ENCODE assay signal across 8 cellular contexts in the genomic region with DNA sequence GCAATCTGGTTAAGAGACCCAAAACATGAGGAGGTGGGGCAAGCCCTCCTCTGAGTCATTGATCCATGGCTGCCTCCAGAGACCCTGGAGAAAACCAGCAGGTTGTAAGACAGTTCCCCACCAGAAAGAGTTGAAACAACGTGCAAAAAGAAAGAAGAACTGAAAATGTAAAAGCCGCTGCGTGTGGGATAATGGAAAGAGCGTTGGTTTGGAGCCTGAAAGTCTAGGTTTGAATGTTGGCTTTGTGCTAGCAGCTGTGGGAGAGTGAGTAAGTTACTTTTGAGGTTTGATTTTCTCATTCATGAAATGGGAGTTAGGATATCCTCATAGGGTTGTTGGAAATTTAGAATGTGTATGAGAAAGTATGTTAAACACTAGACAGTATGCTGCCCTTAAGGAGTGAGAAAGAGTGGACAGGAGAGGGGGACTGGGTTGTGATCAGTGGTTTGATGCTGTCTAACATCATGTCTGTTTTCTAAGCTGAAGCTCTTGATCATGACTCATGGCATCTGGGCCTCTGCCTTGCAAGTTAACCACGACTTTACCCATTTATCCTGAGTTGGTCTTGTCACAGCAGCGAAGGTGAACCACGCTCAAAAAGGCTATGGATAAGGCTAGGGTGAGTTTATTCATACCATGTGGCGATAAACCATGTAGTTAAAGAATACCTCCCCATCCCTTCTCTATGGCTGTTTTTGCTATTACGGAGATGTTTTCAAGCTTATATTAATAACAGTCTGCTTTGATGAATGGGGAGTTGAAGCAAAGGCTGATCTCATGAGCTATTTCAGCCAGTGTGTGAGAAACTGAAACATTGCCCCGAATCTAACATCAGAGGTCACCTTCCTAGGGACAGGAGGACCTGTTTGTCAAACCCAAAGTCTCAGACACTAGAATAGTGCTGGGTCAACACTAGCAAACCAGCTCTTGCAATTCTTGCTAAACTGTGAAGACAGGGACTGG. TPM values are rescaled to one million over a fixed set of nuclear protein-coding genes. Genes with fewer than 3 reads are reported as not detected.
A peak's percentile ranks its signal among the peaks of the same experiment; 100 is the strongest.
DNase-seq lines count a peak whose midpoint lies in the region; ATAC-seq lines count a peak whose summit lies in the region.
"Had no signal": no experiment of that assay in that cellular context is flagged by ENCODE, and none has a peak within 500 bp of the region (broad histone marks: within the 10 kb centered on the region; RNA-seq: fewer than 3 reads in every experiment).

No MANE protein-coding gene starts in this region.

- H3K27me3 ChIP-seq in CD4-positive, alpha-beta memory T cell (ENCODE audit: insufficient read depth, low read length) = no peaks in the 10 kb centered on the region

- H3K27ac ChIP-seq in mesodermal cell (ENCODE audit: low read depth, low read length, severe bottlenecking) = peak overlapping the region; percentile 50
- no peak overlapping the region for H3K27ac ChIP-seq in CD4-positive, alpha-beta memory T cell (ENCODE audit: low read depth, low read length)

- no peaks in the 10 kb centered on the region for H3K9me3 Mint-ChIP-seq in CD4-positive, alpha-beta memory T cell

- no peak overlapping the region for H3K4me3 Mint-ChIP-seq in CD4-positive, alpha-beta memory T cell

- no peak overlapping the region for H3K4me3 ChIP-seq in mesodermal cell (ENCODE audit: extremely low read depth, insufficient read depth, low read length, poor library complexity, severe bottlenecking)
- H3K4me3 ChIP-seq in CD4-positive, alpha-beta memory T cell (ENCODE audit: low read length in 2 of 2) = no peak overlapping the region

- H3K4me1 Mint-ChIP-seq in CD4-positive, alpha-beta memory T cell = no peaks in the 10 kb centered on the region

- intact Hi-C loops in left colon (cut with DNase I, micrococcal nuclease) = no loop called here
- intact Hi-C loops in CD4-positive, alpha-beta memory T cell (cut with micrococcal nuclease) = no loop called here

- H3K36me3 Mint-ChIP-seq in CD4-positive, alpha-beta memory T cell = no peaks in the 10 kb centered on the region

- H3K4me1 ChIP-seq in mesodermal cell (ENCODE audit: control insufficient read depth, insufficient read depth, low read length, poor library complexity, severe bottlenecking) = peaks cover 16% of the 10 kb centered on the region
- H3K4me1 ChIP-seq in CD4-positive, alpha-beta memory T cell (ENCODE audit: insufficient read depth, low read length) = no peaks in the 10 kb centered on the region

- H3K36me3 ChIP-seq in mesodermal cell (ENCODE audit: control insufficient read depth, insufficient read depth, low read length) = no peaks in the 10 kb centered on the region
- H3K36me3 ChIP-seq in CD4-positive, alpha-beta memory T cell (ENCODE audit: insufficient read depth, low read length) = no peaks in the 10 kb centered on the region

- CTCF ChIA-PET in CD4-positive, alpha-beta memory T cell (lab: Charles Lee; ENCODE audit: partially characterized antibody) = no interaction called here

- no peaks in the 10 kb centered on the region for H3K9me3 ChIP-seq in mesodermal cell (ENCODE audit: control insufficient read depth, low read length)
- H3K9me3 ChIP-seq in CD4-positive, alpha-beta memory T cell (ENCODE audit: control insufficient read depth in 1 of 2, low read length in 2 of 2) = no peaks in the 10 kb centered on the region

- WGBS in mesodermal cell (ENCODE audit: insufficient coverage in 2 of 2), 2 experiments = 88 to 91% methylated on average over 6 to 9 of the region's 10 CpGs

- peak; percentile 73 for ATAC-seq in GM18867 (IDR thresholded peaks at IDR 0.05; ENCODE audit: unreplicated experiment)
- ATAC-seq in left colon = no peak

- DNase-seq in HCEC 1CT (peak; percentile 44), MV-4-11 (lab: John Stamatoyannopoulos, UW) (peak; percentile 97), left colon (no peak), DMS 273 (lab: John Stamatoyannopoulos, UW; ENCODE audit: unreplicated experiment) (no peak)
- no peak for DNase-seq in CD4-positive, alpha-beta memory T cell

- H3K27ac Mint-ChIP-seq in CD4-positive, alpha-beta memory T cell = no peak overlapping the region

- POLR2A ChIA-PET in CD4-positive, alpha-beta memory T cell (lab: Charles Lee; ENCODE audit: partially characterized antibody) = no interaction called here

- peaks cover 6 to 13% of the 10 kb centered on the region in 2 donors for H3K27me3 Mint-ChIP-seq in CD4-positive, alpha-beta memory T cell

RNA-seq across cellular contexts. Expression of gene ZNF366, which starts 41.3 kb away (rescaled TPM):
- polyA plus RNA-seq in mesodermal cell (2013, experiment 1 of 2) = 1.1 TPM
- polyA plus RNA-seq in mesodermal cell (2013, experiment 2 of 2) = 0.81 TPM
- total RNA-seq in left colon = 1 to 10 TPM in 1 of 2 donors, under 1 TPM in 1; 0.92 to 1.0 TPM
- total RNA-seq in CD4-positive, alpha-beta memory T cell = under 1 TPM; 0.29 to 0.58 TPM
- polyA plus RNA-seq in CD4-positive, alpha-beta memory T cell = not detected
- total RNA-seq: T-helper 1 cell treated with Interleukin-12 subunit alpha and Interleukin-12 subunit beta and Interleukin-4 antibody, amounts not matched to agents 30 ng/mL and 1 ng/mL, for 36 hours had no signal

Comparison
In these comparisons a context has a peak if more than half of its experiments do, and no peak if none do; other contexts are left out.
1. DNase-seq: peak in HCEC 1CT (single experiment) and MV-4-11 (single experiment); none in left colon (0 of 2), CD4-positive, alpha-beta memory T cell (0 of 5) and DMS 273 (single experiment).